Comparison of ENCODE assay signal across 8 cellular contexts in genomic region chr6:154510144-154510905, GRCh38. TPM values are rescaled to one million over a fixed set of nuclear protein-coding genes. Genes with fewer than 3 reads are reported as not detected.
DNase-seq lines count a peak whose midpoint lies in the region; ATAC-seq and TF ChIP-seq lines count a peak whose summit lies in the region.

Gene CNKSR3 (minus strand): TSS chr6:154510685. CDS start chr6:154510114, 571 bp downstream.

- ATAC-seq in GM19035 (IDR thresholded peaks at IDR 0.05; ENCODE audit: unreplicated experiment): peak; percentile 64
- peak; percentile 69 for ATAC-seq in HG03159 (IDR thresholded peaks at IDR 0.05; ENCODE audit: unreplicated experiment)
- ATAC-seq in naive thymus-derived CD8-positive, alpha-beta T cell: no peak

- peaks cover 0 to 9% (median 2%) of the 10 kb centered on the region in 7 donors for H3K9me3 Mint-ChIP-seq in CD14-positive monocyte
- no peaks in the 10 kb centered on the region for H3K9me3 Mint-ChIP-seq in naive thymus-derived CD8-positive, alpha-beta T cell

- POLR2A ChIA-PET in naive thymus-derived CD8-positive, alpha-beta T cell (lab: Charles Lee): no interaction called here

- TF ChIP-seq POLR2A in thyroid gland (IDR thresholded peaks at IDR 0.05): peak; percentile 57 to 93

- H3K4me1 Mint-ChIP-seq in CD14-positive monocyte: peaks cover 24% of the 10 kb centered on the region
- H3K4me1 Mint-ChIP-seq in naive thymus-derived CD8-positive, alpha-beta T cell: peaks cover 3 to 19% (median 14%) of the 10 kb centered on the region in 4 donors

- WGBS in thyroid gland, 2 donors: 0% methylated on average over 21 to 23 of the region's 86 CpGs

- no peaks in the 10 kb centered on the region for H3K27me3 ChIP-seq in thyroid gland

- no peaks in the 10 kb centered on the region for H3K36me3 Mint-ChIP-seq in CD14-positive monocyte
- H3K36me3 Mint-ChIP-seq in naive thymus-derived CD8-positive, alpha-beta T cell: no peaks in the 10 kb centered on the region

- H3K4me1 ChIP-seq in thyroid gland: peaks cover 15 to 22% of the 10 kb centered on the region in 2 donors

- TF ChIP-seq CTCF in CD14-positive monocyte (IDR thresholded peaks at IDR 0.05) (no peak), fibroblast of villous mesenchyme (IDR thresholded peaks at IDR 0.05; ENCODE audit: insufficient read depth, low read depth, low read length) (peak; percentile 22), thyroid gland (IDR thresholded peaks at IDR 0.05) (no peak)

- H3K27ac ChIP-seq in thyroid gland: peak within 1 kb of the TSS; percentile 79 to 95 (median 85)

- no peak within 1 kb of the TSS for H3K27ac Mint-ChIP-seq in CD14-positive monocyte
- no peak within 1 kb of the TSS for H3K27ac Mint-ChIP-seq in naive thymus-derived CD8-positive, alpha-beta T cell

- peaks cover 24 to 46% (median 28%) of the 10 kb centered on the region in 3 donors for H3K27me3 Mint-ChIP-seq in CD14-positive monocyte (ENCODE audit: low read depth in 3 of 3)
- H3K27me3 Mint-ChIP-seq in naive thymus-derived CD8-positive, alpha-beta T cell: peaks cover 38 to 70% (median 40%) of the 10 kb centered on the region in 5 donors

- no peaks in the 10 kb centered on the region for H3K9me3 ChIP-seq in thyroid gland

- H3K36me3 ChIP-seq in thyroid gland: no peaks in the 10 kb centered on the region

- intact Hi-C loops in CD14-positive monocyte (cut with micrococcal nuclease): no loop called here
- intact Hi-C loops in thyroid gland (cut with DNase I): no loop called here

- peak within 1 kb of the TSS; percentile 86 for H3K4me3 ChIP-seq in fibroblast of villous mesenchyme (ENCODE audit: low read depth, low read length)
- peak within 1 kb of the TSS; percentile 20 to 74 (median 46) for H3K4me3 ChIP-seq in thyroid gland (replicated peaks in 1 of 3)

- DNase-seq in CD14-positive monocyte (ENCODE audit: low spot score) (no peak), NCI-H2227 (lab: John Stamatoyannopoulos, UW; ENCODE audit: unreplicated experiment) (peak; percentile 89), fibroblast of villous mesenchyme (ENCODE audit: low read depth) (peak; percentile 97), thyroid gland (peak; percentile 97)
- peak; percentile 57 to 66 for DNase-seq in activated T-cell treated with anti-CD3 and anti-CD28 coated beads, Interleukin-2, amount 50 U/mL, for 48 hours
- no peak for DNase-seq in naive thymus-derived CD8-positive, alpha-beta T cell

- H3K4me3 Mint-ChIP-seq in CD14-positive monocyte: peak within 1 kb of the TSS; percentile 80 to 92
- H3K4me3 Mint-ChIP-seq in naive thymus-derived CD8-positive, alpha-beta T cell: peak within 1 kb of the TSS; percentile 58 to 79 (median 76)

RNA-seq across cellular contexts. Expression of gene CNKSR3, which starts in this region (rescaled TPM):
- not detected for polyA plus RNA-seq in CD14-positive monocyte
- total RNA-seq in fibroblast of villous mesenchyme (3.2 and 4.7 TPM in 2 replicates), thyroid gland (1 to 10 TPM; 4.5 to 7.8 (median 7.0) TPM)
- not detected for total RNA-seq in naive thymus-derived CD8-positive, alpha-beta T cell
- polyA plus RNA-seq in naive thymus-derived CD8-positive, alpha-beta T cell: under 1 TPM in 1 of 3 donors, not detected in 2; 0.01 TPM

Comparison
In these comparisons a context has a peak if more than half of its experiments do, and no peak if none do; other contexts are left out.
1. DNase-seq: peak in NCI-H2227 (single experiment), activated T-cell treated with anti-CD3 and anti-CD28 coated beads, Interleukin-2, amount 50 U/mL, for 48 hours (2 of 2), fibroblast of villous mesenchyme (single experiment) and thyroid gland (2 of 2); none in CD14-positive monocyte (single experiment) and naive thymus-derived CD8-positive, alpha-beta T cell (0 of 10).
2. ATAC-seq: peak in GM19035 (single experiment) and HG03159 (single experiment); none in naive thymus-derived CD8-positive, alpha-beta T cell (0 of 2).